Comparison of ENCODE assay signal across 21 cellular contexts in genomic region chr5:62011072-62011664, GRCh38.
DNase-seq lines count a peak whose midpoint lies in the region; ATAC-seq, FAIRE-seq and TF ChIP-seq lines count a peak whose summit lies in the region.
"Had no signal": no experiment of that assay in that cellular context is flagged by ENCODE, and none has a peak within 500 bp of the region (broad histone marks: within the 10 kb centered on the region; RNA-seq: fewer than 3 reads in every experiment).

No MANE protein-coding gene starts in this region.

- no peak overlapping the region for H3K23ac ChIP-seq in H1 (ENCODE audit: insufficient read length)

- no peaks in the 10 kb centered on the region for H3K36me3 ChIP-seq in GM23338 (ENCODE audit: insufficient read depth)
- H3K36me3 ChIP-seq in H1 (ENCODE audit: control insufficient read depth in 2 of 4, insufficient read depth in 4 of 4, low read length in 3 of 4): no peaks in the 10 kb centered on the region
- H3K36me3 ChIP-seq: SJCRH30 had no signal

- H2AFZ ChIP-seq in GM23338 (peak overlapping the region; percentile 92), H1 (ENCODE audit: low read length) (0 out of 2 replicates have a peak overlapping the region, but pooled peaks have one; percentile 4)
- H2AFZ ChIP-seq: GM23248 had no signal

- H4K8ac ChIP-seq in H1 (ENCODE audit: extremely low read depth, insufficient read depth, low read length): no peak overlapping the region

- no peak overlapping the region for H3K56ac ChIP-seq in H1 (replicated peaks; ENCODE audit: insufficient read length, low read depth, low read length)

- TF ChIP-seq EP300 in H1 (IDR thresholded peaks at IDR 0.05; ENCODE audit: borderline replicate concordance in 1 of 2, low read depth in 2 of 2, low read length in 2 of 2): no peak

- H3F3A ChIP-seq in GM23338 (replicated peaks; ENCODE audit: low read depth): no peaks in the 10 kb centered on the region

- H3K18ac ChIP-seq in H1 (ENCODE audit: extremely low read depth, low read length): no peak overlapping the region

- H3K9ac ChIP-seq in H1 (replicated peaks in 1 of 4; ENCODE audit: extremely low read depth in 1 of 4, low read depth in 3 of 4, low read length in 3 of 4): no peak overlapping the region
- H3K9ac ChIP-seq: GM23248, KMS-11 had no signal

- 81% methylated on average over 5 of the region's 5 CpGs; no CpG with 5 or more reads in 1 of the 2 experiments for WGBS in H1 (ENCODE audit: extremely low coverage in 1 of 2, insufficient coverage in 1 of 2, insufficient read length in 1 of 2, insufficient replicate concordance in 2 of 2, low coverage in 1 of 2, low lambda C conversion rate in 2 of 2, missing lambda C conversion rate in 1 of 2), 2 experiments

- no peak for TF ChIP-seq RAD21 in H1 (IDR thresholded peaks at IDR 0.05 in 1 of 2, conservative IDR thresholded peaks at IDR 0.05 in 1 of 2; ENCODE audit: low read depth in 2 of 2, low read length in 2 of 2)

- H3K9me2 ChIP-seq in GM23338 (ENCODE audit: insufficient read depth): peaks cover 3% of the 10 kb centered on the region; the same call in 1 of the 2 replicates

- DNase-seq in GM23338 (ENCODE audit: low spot score): peak; percentile 3
- peak; percentile 2 for DNase-seq in NCI-H82 treated with DMSO at 0.1 percent for 48 hours (lab: John Stamatoyannopoulos, UW; ENCODE audit: unreplicated experiment)
- no peak for DNase-seq in H1 (ENCODE audit: low read depth in 1 of 2, low spot score in 2 of 2)
- DNase-seq in retina: peak; percentile 37
- no peak for DNase-seq in substantia nigra (lab: John Stamatoyannopoulos, UW)
- DNase-seq in mucosa of gallbladder (ENCODE audit: low spot score): no peak
- DNase-seq: CD4-positive, CD25-positive, alpha-beta regulatory T cell; DMS79; GM23248; IMR-90; NCI-H1694; NCI-H2081; NCI-H2171; NCI-H446; NK-92 treated with Interleukin-12 subunit alpha and Interleukin-12 subunit beta, amount 100 ng/mL, for 24 hours had no signal

- no peaks in the 10 kb centered on the region for H3K23me2 ChIP-seq in H1 (ENCODE audit: low read depth, low read length)

- H2BK5ac ChIP-seq in H1 (ENCODE audit: low read depth, low read length): no peak overlapping the region

- no peaks in the 10 kb centered on the region for H3K79me1 ChIP-seq in H1 (ENCODE audit: low read depth, low read length)

- TF ChIP-seq POLR2A in H1 (IDR thresholded peaks at IDR 0.05; ENCODE audit: control extremely low read depth in 1 of 2, low read depth in 2 of 2, low read length in 2 of 2): no peak

- CTCF ChIA-PET in H1 (lab: Charles Lee; ENCODE audit: partially characterized antibody): interaction anchor here (0.6 to 0.8 kb wide), 2 partner anchors 13 to 67 kb away, joined by 3 read pairs; no protein-coding TSS in a partner anchor

- no peak overlapping the region for H3K4ac ChIP-seq in H1 (replicated peaks; ENCODE audit: insufficient read length, low read depth, low read length)

- no peak for TF ChIP-seq CTCF in GM23338 (conservative IDR thresholded peaks at IDR 0.05; ENCODE audit: low read depth in 2 of 2)
- no peak for TF ChIP-seq CTCF in H1 (IDR thresholded peaks at IDR 0.05; ENCODE audit: control extremely low read depth in 1 of 3, insufficient read depth in 1 of 3, low read depth in 1 of 3, low read length in 3 of 3)

- H3K4me3 Mint-ChIP-seq in GM23338: no peak overlapping the region
- H3K4me3 Mint-ChIP-seq: CD4-positive, CD25-positive, alpha-beta regulatory T cell had no signal

- H3K9me3 ChIP-seq in H1 (ENCODE audit: insufficient read depth in 2 of 2, low read depth in 1 of 2, low read length in 1 of 2): no peaks in the 10 kb centered on the region
- H3K9me3 ChIP-seq: SJCRH30 had no signal

- H3K79me2 ChIP-seq in GM23338 (replicated peaks; ENCODE audit: insufficient read depth) (no peaks in the 10 kb centered on the region), H1 (ENCODE audit: control insufficient read depth in 1 of 2, insufficient read depth in 2 of 2, low read length in 2 of 2) (no peaks in the 10 kb centered on the region)

- H4K5ac ChIP-seq in H1 (ENCODE audit: insufficient read length, low read depth, low read length): no peak overlapping the region

- 0 out of 2 replicates have a peak, but pooled peaks cover 4% of the 10 kb centered on the region for H3K4me1 ChIP-seq in GM23338 (ENCODE audit: insufficient read depth)
- H3K4me1 ChIP-seq in H1 (replicated peaks in 1 of 4; ENCODE audit: control insufficient read depth in 3 of 4, insufficient read depth in 4 of 4, low read length in 3 of 4): peaks cover 0 to 2% (median 1%) of the 10 kb centered on the region in 4 experiments; a peak in 4 of 7 replicates
- H3K4me1 ChIP-seq: SJCRH30 had no signal

- H2BK120ac ChIP-seq in H1 (replicated peaks; ENCODE audit: low read depth, low read length): no peak overlapping the region

- FAIRE-seq in H1 (lab: Jason Lieb, UNC): no peak
- FAIRE-seq: HTR-8/SVneo, RCC 7860 had no signal

- H3K4me3 ChIP-seq in GM23338 (no peak overlapping the region), H1 (ENCODE audit: extremely low read depth in 1 of 4, insufficient read depth in 2 of 4, low read depth in 3 of 4, low read length in 4 of 4) (no peak overlapping the region)
- H3K4me3 ChIP-seq: GM23248, SJCRH30 had no signal

- H3K14ac ChIP-seq in H1 (ENCODE audit: insufficient read length): no peak overlapping the region

- no peaks in the 10 kb centered on the region for H3K9me3 Mint-ChIP-seq in GM23338

- H4K20me1 ChIP-seq in GM23338 (replicated peaks; ENCODE audit: insufficient read depth) (no peaks in the 10 kb centered on the region), H1 (replicated peaks in 1 of 2; ENCODE audit: control insufficient read depth in 1 of 2, insufficient read depth in 2 of 2, low read length in 2 of 2) (no peaks in the 10 kb centered on the region)

- no peaks in the 10 kb centered on the region for H3K27me3 ChIP-seq in GM23338 (ENCODE audit: insufficient read depth)
- peaks cover 0 to 2% (median 0%) of the 10 kb centered on the region in 4 experiments; a peak in 2 of 7 replicates for H3K27me3 ChIP-seq in H1 (replicated peaks in 1 of 4; ENCODE audit: control insufficient read depth in 3 of 4, extremely low read depth in 1 of 4, insufficient read depth in 3 of 4, low read length in 3 of 4)

- no peak overlapping the region for H2AK5ac ChIP-seq in H1 (ENCODE audit: low read depth, low read length)

- ATAC-seq in GM23338 (peak; percentile 76), HG02852 (IDR thresholded peaks at IDR 0.05; ENCODE audit: unreplicated experiment) (no peak)
- ATAC-seq: HCT116 had no signal

- peaks cover under 1% of the 10 kb centered on the region for H3K27me3 Mint-ChIP-seq in GM23338 (ENCODE audit: insufficient read depth, low read depth, poor library complexity)
- H3K27me3 Mint-ChIP-seq: CD4-positive, CD25-positive, alpha-beta regulatory T cell had no signal

- H3K27ac ChIP-seq in GM23338 (ENCODE audit: low read depth) (no peak overlapping the region), H1 (ENCODE audit: low read depth, low read length) (no peak overlapping the region), substantia nigra (ENCODE audit: low read depth, low read length, poor library complexity, severe bottlenecking) (no peak overlapping the region)
- H3K27ac ChIP-seq: GM23248, KMS-11, SJCRH30 had no signal

- no peak overlapping the region for H4K91ac ChIP-seq in H1 (replicated peaks; ENCODE audit: insufficient read length, low read length)

- no peak overlapping the region for H3K4me2 ChIP-seq in GM23338
- H3K4me2 ChIP-seq in H1 (ENCODE audit: insufficient read depth in 1 of 2, low read depth in 2 of 2, low read length in 2 of 2): no peak overlapping the region
- H3K4me2 ChIP-seq: KMS-11 had no signal

- no peaks in the 10 kb centered on the region for H3K36me3 Mint-ChIP-seq in GM23338 (ENCODE audit: low read depth)
- H3K36me3 Mint-ChIP-seq: CD4-positive, CD25-positive, alpha-beta regulatory T cell had no signal

- no peak overlapping the region for H2BK12ac ChIP-seq in H1 (ENCODE audit: low read depth, low read length)

- H3K27ac Mint-ChIP-seq in GM23338: no peak overlapping the region
- H3K27ac Mint-ChIP-seq: CD4-positive, CD25-positive, alpha-beta regulatory T cell had no signal

- POLR2A ChIA-PET in H1 (lab: Charles Lee; ENCODE audit: partially characterized antibody): no interaction called here

- no peak overlapping the region for H2BK20ac ChIP-seq in H1 (ENCODE audit: low read length)

- H3K4me1 Mint-ChIP-seq in GM23338: peaks cover 12% of the 10 kb centered on the region
- H3K4me1 Mint-ChIP-seq: CD4-positive, CD25-positive, alpha-beta regulatory T cell had no signal

- no peak overlapping the region for H2BK15ac ChIP-seq in H1 (ENCODE audit: low read length)

TF ChIP-seq in GM23338, 12 proteins besides CTCF, POLR2A, EP300 and RAD21 (continues in another document):
- TF ChIP-seq JUNB (IDR thresholded peaks at IDR 0.05; ENCODE audit: unreplicated experiment): no peak
- TF ChIP-seq ZNF331 (CRISPR knock-in tag; IDR thresholded peaks at IDR 0.05; ENCODE audit: low read depth): no peak
- no peak for TF ChIP-seq NANOG (IDR thresholded peaks at IDR 0.05; ENCODE audit: borderline replicate concordance)

TF ChIP-seq in H1, 55 proteins besides CTCF, POLR2A, EP300 and RAD21:
- TF ChIP-seq PHF8 (conservative IDR thresholded peaks at IDR 0.05; ENCODE audit: low read depth, low read length) (no peak), CTBP2 (IDR thresholded peaks at IDR 0.05; ENCODE audit: borderline replicate concordance, insufficient read depth, insufficient read length, low read length) (no peak), KDM4A (IDR thresholded peaks at IDR 0.05; ENCODE audit: low read depth, low read length, severe bottlenecking) (no peak), EZH2 (IDR thresholded peaks at IDR 0.05; ENCODE audit: low read depth, low read length, severe bottlenecking) (no peak), SP1 (IDR thresholded peaks at IDR 0.05; ENCODE audit: low read depth, low read length) (no peak), GABPA (IDR thresholded peaks at IDR 0.05; ENCODE audit: borderline replicate concordance, insufficient read depth, low read length) (no peak)
TF ChIP-seq in H1: peak in this region for 0.

Comparison
In these comparisons a context has a peak if more than half of its experiments do, and no peak if none do; other contexts are left out.
1. DNase-seq: peak in GM23338 (single experiment), NCI-H82 treated with DMSO at 0.1 percent for 48 hours (single experiment) and retina (single experiment); none in H1 (0 of 2), substantia nigra (0 of 49) and mucosa of gallbladder (single experiment).